ENCODE assay signal across 14 cellular contexts in genomic region chr16:85661131-85662035, GRCh38.
"Had no signal": no experiment of that assay in that cellular context is flagged by ENCODE, and none has a peak within 500 bp of the region (broad histone marks: within the 10 kb centered on the region; RNA-seq: fewer than 3 reads in every experiment).

No MANE protein-coding gene starts in this region.

- H3K27me3 ChIP-seq: brain microvascular endothelial cell, esophagus squamous epithelium, neutrophil, upper lobe of left lung had no signal

- DNase-seq: activated CD4-positive, alpha-beta T cell treated with anti-CD3 and anti-CD28 coated beads, Interleukin-2, amount 50 U/mL, for 4 hours; activated CD4-positive, CD25-positive, alpha-beta regulatory T cell treated with anti-CD3 and anti-CD28 coated beads, Interleukin-2, amount 50 U/mL, for 72 hours; activated effector memory CD4-positive, alpha-beta T cell treated with anti-CD3 and anti-CD28 coated beads, Interleukin-2, amount 50 U/mL, for 16 hours; activated T-cell treated with anti-CD3 and anti-CD28 coated beads, Interleukin-2, amount 50 U/mL, for 4 hours; amygdala; brain microvascular endothelial cell; cerebellar nuclear complex; esophagus squamous epithelium; foreskin fibroblast; islet precursor cell; stimulated activated CD4-positive, alpha-beta T cell treated with anti-CD3 and anti-CD28 coated beads, Interleukin-2, amount 100 ng/mL, for 24 hours; stimulated activated naive CD4-positive, alpha-beta T cell had no signal

- H3K4me3 ChIP-seq: esophagus squamous epithelium, upper lobe of left lung had no signal

- H3K27ac ChIP-seq: brain microvascular endothelial cell, esophagus squamous epithelium, neutrophil, upper lobe of left lung had no signal

- ATAC-seq: activated T-cell treated with anti-CD3 and anti-CD28 coated beads, Interleukin-2, amount 50 U/mL, for 4 hours had no signal

- H3K9me3 ChIP-seq: esophagus squamous epithelium, neutrophil, upper lobe of left lung had no signal
